In genomic region chr4:73018595-73018994, GRCh38 we compare ENCODE assay signal across 17 cellular contexts. TPM values are rescaled to one million over a fixed set of nuclear protein-coding genes. Genes with fewer than 3 reads are reported as not detected.
A peak's percentile ranks its signal among the peaks of the same experiment; 100 is the strongest.
DNase-seq lines count a peak whose midpoint lies in the region; ATAC-seq, FAIRE-seq and TF ChIP-seq lines count a peak whose summit lies in the region.
"Had no signal": no experiment of that assay in that cellular context is flagged by ENCODE, and none has a peak within 500 bp of the region (broad histone marks: within the 10 kb centered on the region; RNA-seq: fewer than 3 reads in every experiment).

No MANE protein-coding gene starts in this region.

- H3K27me3 Mint-ChIP-seq in WTC11 (ENCODE audit: low read depth) = no peaks in the 10 kb centered on the region

- no peaks in the 10 kb centered on the region for H3K27me3 ChIP-seq in H7 (ENCODE audit: control insufficient read depth, insufficient read depth, low read length)
- H3K27me3 ChIP-seq: BE2C had no signal

- POLR2A ChIA-PET in A549 (lab: Yijun Ruan, JAX) (no interaction called here), WTC11 (lab: Charles Lee) (no interaction called here)

- DNase-seq in A549 (ENCODE audit: low read depth in 1 of 2, low spot score in 1 of 2) (no peak), H7 (peak; percentile 26), WTC11 (ENCODE audit: low spot score) (peak; percentile 23), islet precursor cell (peak; percentile 54), amniotic stem cell (lab: John Stamatoyannopoulos, UW) (no peak), DMS114 treated with DMSO at 0.1 percent for 48 hours (lab: John Stamatoyannopoulos, UW; ENCODE audit: unreplicated experiment) (no peak), omental fat pad (ENCODE audit: low spot score) (no peak)
- no peak for DNase-seq in stimulated activated naive CD4-positive, alpha-beta T cell (lab: John Stamatoyannopoulos, UW)
- DNase-seq: BE2C; CD4-positive, alpha-beta memory T cell; DMS53; GF-D8; IMR-90; KG1 had no signal

- ATAC-seq in A549 = 0 out of 6 replicates have a peak, but pooled peaks have one; percentile 24 to 30
- ATAC-seq in WTC11 = peak; percentile 68
- ATAC-seq in omental fat pad (ENCODE audit: low FRiP score) = no peak
- ATAC-seq: HCT116 had no signal

- no peaks in the 10 kb centered on the region for H3K36me3 ChIP-seq in H7 (replicated peaks; ENCODE audit: control insufficient read depth, insufficient read depth, low read length)
- H3K36me3 ChIP-seq: BE2C had no signal

- no peaks in the 10 kb centered on the region for H3K9me3 ChIP-seq in A549
- H3K9me3 ChIP-seq: BE2C had no signal

- no peaks in the 10 kb centered on the region for H3K4me1 ChIP-seq in A549
- H3K4me1 ChIP-seq: BE2C had no signal

- no peak for TF ChIP-seq CTCF in A549 (IDR thresholded peaks at IDR 0.05)
- no peak for TF ChIP-seq CTCF in WTC11 (IDR thresholded peaks at IDR 0.05)
- TF ChIP-seq CTCF in omental fat pad (IDR thresholded peaks at IDR 0.05) = no peak

- no peak for TF ChIP-seq POLR2A in A549 (IDR thresholded peaks at IDR 0.05; ENCODE audit: low read length)

- TF ChIP-seq RAD21 in A549 (conservative IDR thresholded peaks at IDR 0.05 in 1 of 2, IDR thresholded peaks at IDR 0.05 in 1 of 2) = no peak

- no peak overlapping the region for H3K27ac Mint-ChIP-seq in WTC11
- H3K27ac Mint-ChIP-seq: CD4-positive, alpha-beta memory T cell had no signal

- H3K27ac ChIP-seq in A549 = no peak overlapping the region
- H3K27ac ChIP-seq: C4-2B had no signal

- H3K36me3 Mint-ChIP-seq in WTC11 = no peaks in the 10 kb centered on the region
- H3K36me3 Mint-ChIP-seq: CD4-positive, alpha-beta memory T cell had no signal

- WGBS in A549 (ENCODE audit: missing lambda C conversion rate) = 95% methylated on average over 6 of the region's 6 CpGs

- no peaks in the 10 kb centered on the region for H3K9me3 Mint-ChIP-seq in WTC11
- H3K9me3 Mint-ChIP-seq: CD4-positive, alpha-beta memory T cell had no signal

- no peak for TF ChIP-seq EP300 in A549 (IDR thresholded peaks at IDR 0.05)

- H3K4me3 ChIP-seq in A549 (no peak overlapping the region), H7 (ENCODE audit: insufficient read depth, low read depth, low read length) (no peak overlapping the region)

- no peak overlapping the region for H3K4me2 ChIP-seq in A549

- H3K4me3 Mint-ChIP-seq in WTC11 = no peak overlapping the region
- H3K4me3 Mint-ChIP-seq: CD4-positive, alpha-beta memory T cell had no signal

- no peak for FAIRE-seq in A549 (lab: Jason Lieb, UNC)
- FAIRE-seq: H1 had no signal

- H3K4me1 Mint-ChIP-seq in WTC11 = 0 out of 2 replicates have a peak, but pooled peaks cover 2% of the 10 kb centered on the region

- CTCF ChIA-PET in A549 (lab: Yijun Ruan, JAX) (interaction anchor here (1.0 to 5.1 kb wide), 3 partner anchors 316 to 694 kb away, joined by 3 to 37 read pairs (median 7); no protein-coding TSS in a partner anchor), WTC11 (lab: Charles Lee) (no interaction called here)

TF ChIP-seq in A549, 52 proteins besides CTCF, POLR2A, EP300 and RAD21 (continues in another document):
- TF ChIP-seq ZNF302 (CRISPR knock-in tag; IDR thresholded peaks at IDR 0.05) (no peak), HMGXB4 (CRISPR knock-in tag; IDR thresholded peaks at IDR 0.05; ENCODE audit: borderline replicate concordance) (no peak), CHD4 (IDR thresholded peaks at IDR 0.05; ENCODE audit: borderline replicate concordance) (no peak), MYC (IDR thresholded peaks at IDR 0.05; ENCODE audit: borderline replicate concordance, low read length) (no peak), PHF8 (IDR thresholded peaks at IDR 0.05; ENCODE audit: borderline replicate concordance, low read depth) (no peak), FOXS1 (CRISPR knock-in tag; IDR thresholded peaks at IDR 0.05) (no peak), NPAS2 (CRISPR knock-in tag; IDR thresholded peaks at IDR 0.05; ENCODE audit: borderline replicate concordance) (no peak), GATA3 (IDR thresholded peaks at IDR 0.05; ENCODE audit: borderline replicate concordance) (no peak), POLR2AphosphoS2 (conservative IDR thresholded peaks at IDR 0.05; ENCODE audit: low read length) (no peak), CEBPB (IDR thresholded peaks at IDR 0.05) (no peak), HOXB5 (CRISPR knock-in tag; IDR thresholded peaks at IDR 0.05) (no peak)
- TF ChIP-seq, protein P1, sequence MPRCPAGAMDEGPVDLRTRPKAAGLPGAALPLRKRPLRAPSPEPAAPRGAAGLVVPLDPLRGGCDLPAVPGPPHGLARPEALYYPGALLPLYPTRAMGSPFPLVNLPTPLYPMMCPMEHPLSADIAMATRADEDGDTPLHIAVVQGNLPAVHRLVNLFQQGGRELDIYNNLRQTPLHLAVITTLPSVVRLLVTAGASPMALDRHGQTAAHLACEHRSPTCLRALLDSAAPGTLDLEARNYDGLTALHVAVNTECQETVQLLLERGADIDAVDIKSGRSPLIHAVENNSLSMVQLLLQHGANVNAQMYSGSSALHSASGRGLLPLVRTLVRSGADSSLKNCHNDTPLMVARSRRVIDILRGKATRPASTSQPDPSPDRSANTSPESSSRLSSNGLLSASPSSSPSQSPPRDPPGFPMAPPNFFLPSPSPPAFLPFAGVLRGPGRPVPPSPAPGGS (IDR thresholded peaks at IDR 0.05) = no peak
- TF ChIP-seq, protein P2, sequence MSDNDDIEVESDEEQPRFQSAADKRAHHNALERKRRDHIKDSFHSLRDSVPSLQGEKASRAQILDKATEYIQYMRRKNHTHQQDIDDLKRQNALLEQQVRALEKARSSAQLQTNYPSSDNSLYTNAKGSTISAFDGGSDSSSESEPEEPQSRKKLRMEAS (IDR thresholded peaks at IDR 0.05) = no peak

TF ChIP-seq in WTC11, 78 proteins besides CTCF, POLR2A, EP300 and RAD21 (continues in another document):
- TF ChIP-seq JAZF1 (CRISPR knock-in tag; IDR thresholded peaks at IDR 0.05) (no peak), ZBTB21 (CRISPR knock-in tag; IDR thresholded peaks at IDR 0.05; ENCODE audit: borderline replicate concordance) (no peak), RORB (CRISPR knock-in tag; IDR thresholded peaks at IDR 0.05) (no peak), TCF7 (CRISPR knock-in tag; IDR thresholded peaks at IDR 0.05; ENCODE audit: low read depth) (no peak)
- TF ChIP-seq, protein P3, sequence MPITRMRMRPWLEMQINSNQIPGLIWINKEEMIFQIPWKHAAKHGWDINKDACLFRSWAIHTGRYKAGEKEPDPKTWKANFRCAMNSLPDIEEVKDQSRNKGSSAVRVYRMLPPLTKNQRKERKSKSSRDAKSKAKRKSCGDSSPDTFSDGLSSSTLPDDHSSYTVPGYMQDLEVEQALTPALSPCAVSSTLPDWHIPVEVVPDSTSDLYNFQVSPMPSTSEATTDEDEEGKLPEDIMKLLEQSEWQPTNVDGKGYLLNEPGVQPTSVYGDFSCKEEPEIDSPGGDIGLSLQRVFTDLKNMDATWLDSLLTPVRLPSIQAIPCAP (CRISPR knock-in tag; IDR thresholded peaks at IDR 0.05) = no peak
- TF ChIP-seq, protein P4, sequence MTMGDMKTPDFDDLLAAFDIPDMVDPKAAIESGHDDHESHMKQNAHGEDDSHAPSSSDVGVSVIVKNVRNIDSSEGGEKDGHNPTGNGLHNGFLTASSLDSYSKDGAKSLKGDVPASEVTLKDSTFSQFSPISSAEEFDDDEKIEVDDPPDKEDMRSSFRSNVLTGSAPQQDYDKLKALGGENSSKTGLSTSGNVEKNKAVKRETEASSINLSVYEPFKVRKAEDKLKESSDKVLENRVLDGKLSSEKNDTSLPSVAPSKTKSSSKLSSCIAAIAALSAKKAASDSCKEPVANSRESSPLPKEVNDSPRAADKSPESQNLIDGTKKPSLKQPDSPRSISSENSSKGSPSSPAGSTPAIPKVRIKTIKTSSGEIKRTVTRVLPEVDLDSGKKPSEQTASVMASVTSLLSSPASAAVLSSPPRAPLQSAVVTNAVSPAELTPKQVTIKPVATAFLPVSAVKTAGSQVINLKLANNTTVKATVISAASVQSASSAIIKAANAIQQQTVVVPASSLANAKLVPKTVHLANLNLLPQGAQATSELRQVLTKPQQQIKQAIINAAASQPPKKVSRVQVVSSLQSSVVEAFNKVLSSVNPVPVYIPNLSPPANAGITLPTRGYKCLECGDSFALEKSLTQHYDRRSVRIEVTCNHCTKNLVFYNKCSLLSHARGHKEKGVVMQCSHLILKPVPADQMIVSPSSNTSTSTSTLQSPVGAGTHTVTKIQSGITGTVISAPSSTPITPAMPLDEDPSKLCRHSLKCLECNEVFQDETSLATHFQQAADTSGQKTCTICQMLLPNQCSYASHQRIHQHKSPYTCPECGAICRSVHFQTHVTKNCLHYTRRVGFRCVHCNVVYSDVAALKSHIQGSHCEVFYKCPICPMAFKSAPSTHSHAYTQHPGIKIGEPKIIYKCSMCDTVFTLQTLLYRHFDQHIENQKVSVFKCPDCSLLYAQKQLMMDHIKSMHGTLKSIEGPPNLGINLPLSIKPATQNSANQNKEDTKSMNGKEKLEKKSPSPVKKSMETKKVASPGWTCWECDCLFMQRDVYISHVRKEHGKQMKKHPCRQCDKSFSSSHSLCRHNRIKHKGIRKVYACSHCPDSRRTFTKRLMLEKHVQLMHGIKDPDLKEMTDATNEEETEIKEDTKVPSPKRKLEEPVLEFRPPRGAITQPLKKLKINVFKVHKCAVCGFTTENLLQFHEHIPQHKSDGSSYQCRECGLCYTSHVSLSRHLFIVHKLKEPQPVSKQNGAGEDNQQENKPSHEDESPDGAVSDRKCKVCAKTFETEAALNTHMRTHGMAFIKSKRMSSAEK (CRISPR knock-in tag; IDR thresholded peaks at IDR 0.05; ENCODE audit: borderline replicate concordance) = no peak

RNA-seq across cellular contexts. Expression of gene COX18, which starts 50.9 kb away (rescaled TPM):
- polyA plus RNA-seq in A549 (2011; rRNA removed) (17.6 and 18.6 TPM in 2 replicates), A549 (2017; fragmentation: RNase III; extraction: RNeasy Plus Mini Kit Qiagen cat#74134 plus additional on column Dnase treatment) (8.3 to 11.2 TPM (median 9.7 TPM) in 3 replicates)
- 5.4 and 7.9 TPM in 2 replicates for polyA plus RNA-seq in A549 (2012; cell fraction: cytosol; rRNA removed)
- 6.2 and 10.3 TPM in 2 replicates for polyA plus RNA-seq in A549 (2012; cell fraction: nucleus; rRNA removed)
- polyA minus RNA-seq in A549 (2011; rRNA and poly(A)+ RNA removed) = 17.2 and 18.8 TPM in 2 replicates
- 47.5 and 63.5 TPM in 2 replicates for total RNA-seq in H7 (2014; rRNA removed; shearing (Covaris generic))
- total RNA-seq in WTC11 (2021) (26.9 to 28.9 TPM (median 28.3 TPM) in 3 replicates), omental fat pad (10 to 100 TPM; 13.1 to 18.3 (median 15.7) TPM)

Comparison
In these comparisons a context has a peak if more than half of its experiments do, and no peak if none do; other contexts are left out.
1. DNase-seq: peak in H7 (single experiment), WTC11 (single experiment) and islet precursor cell (single experiment); none in A549 (0 of 2), amniotic stem cell (single experiment), DMS114 treated with DMSO at 0.1 percent for 48 hours (single experiment), omental fat pad (single experiment) and stimulated activated naive CD4-positive, alpha-beta T cell (0 of 6).